1 cellular context compared by ENCODE assay signal in the genomic region with DNA sequence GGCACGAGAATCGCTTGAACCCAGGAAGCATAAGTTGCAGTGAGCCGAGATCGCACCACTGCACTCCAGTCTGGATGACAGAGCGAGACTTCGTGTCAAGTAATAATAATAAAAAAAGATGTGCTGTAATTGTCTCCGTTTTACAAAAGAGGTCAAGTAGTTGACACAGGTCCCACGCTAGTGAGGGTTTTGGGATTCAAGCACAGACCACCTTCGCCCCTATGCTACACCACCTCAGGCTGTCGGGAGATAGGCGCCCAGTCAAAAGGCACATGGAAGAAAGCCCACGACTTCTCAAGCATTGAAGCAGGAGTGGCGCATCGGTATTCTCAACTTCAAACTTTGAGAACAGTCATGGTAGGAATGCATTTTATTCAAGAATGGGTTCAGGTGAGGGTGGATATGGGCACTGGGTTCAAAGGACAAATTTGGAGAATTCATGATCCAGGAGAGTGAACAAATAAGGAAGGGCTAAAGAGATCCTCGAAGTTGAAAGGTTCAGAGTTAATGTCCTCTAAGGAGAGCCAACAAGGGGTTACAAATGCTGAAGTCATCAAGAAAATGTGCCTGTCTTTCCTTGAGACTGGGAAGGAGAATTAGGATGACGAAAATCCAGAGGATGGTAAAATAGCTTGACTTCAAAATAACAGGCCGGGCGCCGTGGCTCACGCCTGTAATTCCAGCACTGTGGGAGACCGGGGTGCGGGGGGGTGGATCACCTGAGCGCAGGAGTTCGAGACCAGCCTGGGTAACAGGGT.
TF ChIP-seq lines count a peak whose summit lies in the region.

No MANE protein-coding gene starts in this region.

TF ChIP-seq in GM23338, 12 proteins besides CTCF, POLR2A, EP300 and RAD21 (continued from another document):
- TF ChIP-seq, protein P1, sequence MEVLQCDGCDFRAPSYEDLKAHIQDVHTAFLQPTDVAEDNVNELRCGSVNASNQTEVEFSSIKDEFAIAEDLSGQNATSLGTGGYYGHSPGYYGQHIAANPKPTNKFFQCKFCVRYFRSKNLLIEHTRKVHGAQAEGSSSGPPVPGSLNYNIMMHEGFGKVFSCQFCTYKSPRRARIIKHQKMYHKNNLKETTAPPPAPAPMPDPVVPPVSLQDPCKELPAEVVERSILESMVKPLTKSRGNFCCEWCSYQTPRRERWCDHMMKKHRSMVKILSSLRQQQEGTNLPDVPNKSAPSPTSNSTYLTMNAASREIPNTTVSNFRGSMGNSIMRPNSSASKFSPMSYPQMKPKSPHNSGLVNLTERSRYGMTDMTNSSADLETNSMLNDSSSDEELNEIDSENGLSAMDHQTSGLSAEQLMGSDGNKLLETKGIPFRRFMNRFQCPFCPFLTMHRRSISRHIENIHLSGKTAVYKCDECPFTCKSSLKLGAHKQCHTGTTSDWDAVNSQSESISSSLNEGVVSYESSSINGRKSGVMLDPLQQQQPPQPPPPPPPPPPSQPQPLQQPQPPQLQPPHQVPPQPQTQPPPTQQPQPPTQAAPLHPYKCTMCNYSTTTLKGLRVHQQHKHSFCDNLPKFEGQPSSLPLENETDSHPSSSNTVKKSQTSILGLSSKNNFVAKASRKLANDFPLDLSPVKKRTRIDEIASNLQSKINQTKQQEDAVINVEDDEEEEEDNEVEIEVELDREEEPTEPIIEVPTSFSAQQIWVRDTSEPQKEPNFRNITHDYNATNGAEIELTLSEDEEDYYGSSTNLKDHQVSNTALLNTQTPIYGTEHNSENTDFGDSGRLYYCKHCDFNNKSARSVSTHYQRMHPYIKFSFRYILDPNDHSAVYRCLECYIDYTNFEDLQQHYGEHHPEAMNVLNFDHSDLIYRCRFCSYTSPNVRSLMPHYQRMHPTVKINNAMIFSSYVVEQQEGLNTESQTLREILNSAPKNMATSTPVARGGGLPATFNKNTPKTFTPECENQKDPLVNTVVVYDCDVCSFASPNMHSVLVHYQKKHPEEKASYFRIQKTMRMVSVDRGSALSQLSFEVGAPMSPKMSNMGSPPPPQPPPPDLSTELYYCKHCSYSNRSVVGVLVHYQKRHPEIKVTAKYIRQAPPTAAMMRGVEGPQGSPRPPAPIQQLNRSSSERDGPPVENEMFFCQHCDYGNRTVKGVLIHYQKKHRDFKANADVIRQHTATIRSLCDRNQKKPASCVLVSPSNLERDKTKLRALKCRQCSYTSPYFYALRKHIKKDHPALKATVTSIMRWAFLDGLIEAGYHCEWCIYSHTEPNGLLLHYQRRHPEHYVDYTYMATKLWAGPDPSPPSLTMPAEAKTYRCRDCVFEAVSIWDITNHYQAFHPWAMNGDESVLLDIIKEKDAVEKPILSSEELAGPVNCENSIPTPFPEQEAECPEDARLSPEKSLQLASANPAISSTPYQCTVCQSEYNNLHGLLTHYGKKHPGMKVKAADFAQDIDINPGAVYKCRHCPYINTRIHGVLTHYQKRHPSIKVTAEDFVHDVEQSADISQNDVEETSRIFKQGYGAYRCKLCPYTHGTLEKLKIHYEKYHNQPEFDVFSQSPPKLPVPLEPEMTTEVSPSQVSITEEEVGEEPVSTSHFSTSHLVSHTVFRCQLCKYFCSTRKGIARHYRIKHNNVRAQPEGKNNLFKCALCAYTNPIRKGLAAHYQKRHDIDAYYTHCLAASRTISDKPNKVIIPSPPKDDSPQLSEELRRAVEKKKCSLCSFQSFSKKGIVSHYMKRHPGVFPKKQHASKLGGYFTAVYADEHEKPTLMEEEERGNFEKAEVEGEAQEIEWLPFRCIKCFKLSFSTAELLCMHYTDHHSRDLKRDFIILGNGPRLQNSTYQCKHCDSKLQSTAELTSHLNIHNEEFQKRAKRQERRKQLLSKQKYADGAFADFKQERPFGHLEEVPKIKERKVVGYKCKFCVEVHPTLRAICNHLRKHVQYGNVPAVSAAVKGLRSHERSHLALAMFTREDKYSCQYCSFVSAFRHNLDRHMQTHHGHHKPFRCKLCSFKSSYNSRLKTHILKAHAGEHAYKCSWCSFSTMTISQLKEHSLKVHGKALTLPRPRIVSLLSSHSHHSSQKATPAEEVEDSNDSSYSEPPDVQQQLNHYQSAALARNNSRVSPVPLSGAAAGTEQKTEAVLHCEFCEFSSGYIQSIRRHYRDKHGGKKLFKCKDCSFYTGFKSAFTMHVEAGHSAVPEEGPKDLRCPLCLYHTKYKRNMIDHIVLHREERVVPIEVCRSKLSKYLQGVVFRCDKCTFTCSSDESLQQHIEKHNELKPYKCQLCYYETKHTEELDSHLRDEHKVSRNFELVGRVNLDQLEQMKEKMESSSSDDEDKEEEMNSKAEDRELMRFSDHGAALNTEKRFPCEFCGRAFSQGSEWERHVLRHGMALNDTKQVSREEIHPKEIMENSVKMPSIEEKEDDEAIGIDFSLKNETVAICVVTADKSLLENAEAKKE (CRISPR knock-in tag; IDR thresholded peaks at IDR 0.05) = no peak
- no peak for TF ChIP-seq STAT1 (IDR thresholded peaks at IDR 0.05; ENCODE audit: unreplicated experiment)
- TF ChIP-seq POLR2AphosphoS5 (IDR thresholded peaks at IDR 0.05; ENCODE audit: low read depth) = no peak
- no peak for TF ChIP-seq ZNF331 (CRISPR knock-in tag; IDR thresholded peaks at IDR 0.05; ENCODE audit: low read depth)
- no peak for TF ChIP-seq CREB1 (CRISPR knock-in tag; IDR thresholded peaks at IDR 0.05; ENCODE audit: low read depth)
- TF ChIP-seq ZNF114 (CRISPR knock-in tag; IDR thresholded peaks at IDR 0.05) = no peak
- TF ChIP-seq NANOG (IDR thresholded peaks at IDR 0.05; ENCODE audit: borderline replicate concordance) = no peak
